Comparison of ENCODE assay signal across 19 cellular contexts in genomic region chr11:75317446-75318122, GRCh38. TPM values are rescaled to one million over a fixed set of nuclear protein-coding genes. Genes with fewer than 3 reads are reported as not detected.
DNase-seq lines count a peak whose midpoint lies in the region; ATAC-seq, FAIRE-seq and TF ChIP-seq lines count a peak whose summit lies in the region.
"Had no signal": no experiment of that assay in that cellular context is flagged by ENCODE, and none has a peak within 500 bp of the region (broad histone marks: within the 10 kb centered on the region; RNA-seq: fewer than 3 reads in every experiment).

No MANE protein-coding gene starts in this region.

- in situ Hi-C loops in K562 (cut with MboI), result no loop called here

- no peaks in the 10 kb centered on the region for H3K79me2 ChIP-seq in GM23338 (replicated peaks; ENCODE audit: insufficient read depth)
- peaks cover 22% of the 10 kb centered on the region; the same call in 2 of the 3 replicates for H3K79me2 ChIP-seq in K562 (ENCODE audit: control insufficient read depth, insufficient read depth, low read length)
- no peaks in the 10 kb centered on the region for H3K79me2 ChIP-seq in osteoblast (ENCODE audit: insufficient read depth, low read length)

- H4K20me1 ChIP-seq in GM23338 (replicated peaks; ENCODE audit: insufficient read depth) (no peaks in the 10 kb centered on the region), K562 (replicated peaks; ENCODE audit: control insufficient read depth, insufficient read depth, low read length) (peaks cover 14% of the 10 kb centered on the region), osteoblast (ENCODE audit: insufficient read depth, low read length) (no peaks in the 10 kb centered on the region)

- H3K9me3 Mint-ChIP-seq in GM23338 (peaks cover 3% of the 10 kb centered on the region), immature natural killer cell (no peaks in the 10 kb centered on the region)
- H3K9me3 Mint-ChIP-seq in activated T-cell treated with anti-CD3 and anti-CD28 coated beads, Interleukin-2, amount 50 U/mL, for 24 hours, result no peaks in the 10 kb centered on the region
- H3K9me3 Mint-ChIP-seq: activated CD8-positive, alpha-beta T cell treated with anti-CD3 and anti-CD28 coated beads for 36 hours; dendritic cell treated with granulocyte-macrophage colony-stimulating factor and Interleukin-4, amounts not matched to agents 40 ng/mL and 50 ng/mL, for 4 days had no signal

- H3K9me3 ChIP-seq in K562 (replicated peaks; ENCODE audit: control insufficient read depth, insufficient read depth, low read depth, low read length), result no peaks in the 10 kb centered on the region
- H3K9me3 ChIP-seq in osteoblast (ENCODE audit: low read depth, low read length), result no peaks in the 10 kb centered on the region
- H3K9me3 ChIP-seq: heart left ventricle had no signal

- peaks cover 13% of the 10 kb centered on the region for H3K27me3 Mint-ChIP-seq in GM23338 (ENCODE audit: insufficient read depth, low read depth, poor library complexity)
- H3K27me3 Mint-ChIP-seq in immature natural killer cell (ENCODE audit: low read depth in 3 of 3), result no peaks in the 10 kb centered on the region
- no peaks in the 10 kb centered on the region for H3K27me3 Mint-ChIP-seq in activated T-cell treated with anti-CD3 and anti-CD28 coated beads, Interleukin-2, amount 50 U/mL, for 24 hours
- H3K27me3 Mint-ChIP-seq: activated CD8-positive, alpha-beta T cell treated with anti-CD3 and anti-CD28 coated beads for 36 hours; dendritic cell treated with granulocyte-macrophage colony-stimulating factor and Interleukin-4, amounts not matched to agents 40 ng/mL and 50 ng/mL, for 4 days had no signal

- DNase-seq in GM23338 (ENCODE audit: low spot score), result no peak
- DNase-seq in K562 (ENCODE audit: extremely low read depth in 1 of 4, low spot score in 3 of 4), result no peak
- DNase-seq in immature natural killer cell, result no peak
- DNase-seq in osteoblast (ENCODE audit: insufficient read length, low spot score, missing footprints), result peak; percentile 52
- DNase-seq in activated CD8-positive, alpha-beta memory T cell treated with anti-CD3 and anti-CD28 coated beads, Interleukin-2, amount 50 U/mL, for 48 hours, result no peak
- DNase-seq in stimulated activated CD4-positive, alpha-beta T cell treated with anti-CD3 and anti-CD28 coated beads, Interleukin-12 subunit alpha, Interleukin-12 subunit beta, amount 100 ng/mL, for 4 hours, result no peak
- DNase-seq in activated T-cell treated with anti-CD3 and anti-CD28 coated beads, Interleukin-2, amount 50 U/mL, for 24 hours, result no peak
- DNase-seq: activated CD4-positive, CD25-positive, alpha-beta regulatory T cell treated with anti-CD3 and anti-CD28 coated beads, Interleukin-2, amount 50 U/mL, for 72 hours; activated CD8-positive, alpha-beta T cell treated with anti-CD3 and anti-CD28 coated beads for 36 hours; NCI-H146; NCI-H2171 treated with DMSO at 0.1 percent for 48 hours; NCI-H526 treated with DMSO at 0.1 percent for 48 hours; retina; T1000 had no signal

- H3K27ac Mint-ChIP-seq in GM23338 (peak overlapping the region; percentile 19; the same call in 1 of the 2 replicates), immature natural killer cell (peak overlapping the region; percentile 17 to 86 (median 68))
- no peak overlapping the region for H3K27ac Mint-ChIP-seq in activated T-cell treated with anti-CD3 and anti-CD28 coated beads, Interleukin-2, amount 50 U/mL, for 24 hours
- H3K27ac Mint-ChIP-seq: activated CD8-positive, alpha-beta T cell treated with anti-CD3 and anti-CD28 coated beads for 36 hours had no signal

- H3K36me3 ChIP-seq in GM23338 (ENCODE audit: insufficient read depth) (no peaks in the 10 kb centered on the region), K562 (ENCODE audit: control insufficient read depth, insufficient read depth, low read length) (peaks cover 7% of the 10 kb centered on the region; the same call in 1 of the 3 replicates), osteoblast (ENCODE audit: insufficient read depth, low read length) (no peaks in the 10 kb centered on the region)

- CTCF ChIA-PET in K562 (lab: Yijun Ruan, JAX; ENCODE audit: low intra/inter-chr PET ratio), result no interaction called here

- H3K4me1 ChIP-seq in GM23338 (ENCODE audit: insufficient read depth), result 0 out of 2 replicates have a peak, but pooled peaks cover 3% of the 10 kb centered on the region
- peaks cover 20 to 34% of the 10 kb centered on the region in 2 experiments for H3K4me1 ChIP-seq in K562 (replicated peaks in 1 of 2; ENCODE audit: control insufficient read depth in 2 of 2, insufficient read depth in 2 of 2, low read length in 2 of 2)
- H3K4me1 ChIP-seq in osteoblast (ENCODE audit: insufficient read depth, low read length), result peaks cover 9% of the 10 kb centered on the region

- TF ChIP-seq RAD21 in K562 (CRISPR knock-in tag; conservative IDR thresholded peaks at IDR 0.05 in 1 of 2, IDR thresholded peaks at IDR 0.05 in 1 of 2), result no peak

- H3K4me2 ChIP-seq in GM23338 (no peak overlapping the region), K562 (ENCODE audit: insufficient read depth, low read length) (no peak overlapping the region), osteoblast (ENCODE audit: insufficient read depth, low read length) (no peak overlapping the region)

- POLR2A ChIA-PET in K562 (lab: Yijun Ruan, JAX), result interaction anchor here (0.9 to 1.7 kb wide), 3 partner anchors 11 to 21 kb away, joined by 3 to 5 read pairs (median 3); no protein-coding TSS in a partner anchor

- no peak overlapping the region for H3K4me3 Mint-ChIP-seq in GM23338
- H3K4me3 Mint-ChIP-seq in immature natural killer cell, result peak overlapping the region; percentile 1 to 42 (median 8)
- H3K4me3 Mint-ChIP-seq in activated T-cell treated with anti-CD3 and anti-CD28 coated beads, Interleukin-2, amount 50 U/mL, for 24 hours, result no peak overlapping the region
- H3K4me3 Mint-ChIP-seq: activated CD8-positive, alpha-beta T cell treated with anti-CD3 and anti-CD28 coated beads for 36 hours; dendritic cell treated with granulocyte-macrophage colony-stimulating factor and Interleukin-4, amounts not matched to agents 40 ng/mL and 50 ng/mL, for 4 days had no signal

- no peak for TF ChIP-seq EP300 in K562 (IDR thresholded peaks at IDR 0.05; ENCODE audit: low read length)

- H3F3A ChIP-seq in GM23338 (replicated peaks; ENCODE audit: low read depth), result no peaks in the 10 kb centered on the region

- H2AFZ ChIP-seq in GM23338 (no peak overlapping the region), K562 (ENCODE audit: low read depth, low read length) (no peak overlapping the region), osteoblast (ENCODE audit: low read length) (no peak overlapping the region)

- no peaks in the 10 kb centered on the region for H3K9me1 ChIP-seq in K562 (ENCODE audit: control insufficient read depth, insufficient read depth, low read length)

- no peak for FAIRE-seq in K562 (lab: Jason Lieb, UNC)
- FAIRE-seq: endothelial cell of umbilical vein, GM18507, urothelium cell line had no signal

- BruUV-seq in K562 (replicated peaks; lab: Mats Ljungman, UMichigan), result no TSS peak

- H3K4me1 Mint-ChIP-seq in GM23338, result peaks cover 57% of the 10 kb centered on the region
- H3K4me1 Mint-ChIP-seq in immature natural killer cell, result peaks cover 80 to 85% of the 10 kb centered on the region in 2 donors
- H3K4me1 Mint-ChIP-seq in activated T-cell treated with anti-CD3 and anti-CD28 coated beads, Interleukin-2, amount 50 U/mL, for 24 hours (ENCODE audit: low read depth), result peaks cover 3% of the 10 kb centered on the region

- ATAC-seq in GM23338 (no peak; the same call in 2 of the 3 replicates), K562 (no peak)
- ATAC-seq: activated CD8-positive, alpha-beta T cell treated with anti-CD3 and anti-CD28 coated beads for 36 hours; heart left ventricle had no signal

- intact Hi-C loops in K562 (cut with micrococcal nuclease), result no loop called here

- 66% methylated on average over 11 of the region's 12 CpGs for whole genome bisulfite sequencing in K562 (ENCODE audit: insufficient coverage, low coverage, missing lambda C conversion rate)

- no peak for TF ChIP-seq POLR2A in K562 (conservative IDR thresholded peaks at IDR 0.05)

- H3K27me3 ChIP-seq in GM23338 (ENCODE audit: insufficient read depth), result no peaks in the 10 kb centered on the region
- H3K27me3 ChIP-seq in K562 (ENCODE audit: control insufficient read depth in 2 of 2, insufficient read depth in 2 of 2, low read length in 2 of 2), result no peaks in the 10 kb centered on the region
- H3K27me3 ChIP-seq in osteoblast (ENCODE audit: insufficient read depth, low read length), result no peaks in the 10 kb centered on the region
- H3K27me3 ChIP-seq: heart left ventricle had no signal

- TF ChIP-seq CTCF in GM23338 (conservative IDR thresholded peaks at IDR 0.05; ENCODE audit: low read depth in 2 of 2) (no peak), K562 (IDR thresholded peaks at IDR 0.05 in 2 of 3, conservative IDR thresholded peaks at IDR 0.05 in 1 of 3; ENCODE audit: insufficient read depth in 2 of 3, low read depth in 1 of 3, low read length in 3 of 3) (no peak), osteoblast (IDR thresholded peaks at IDR 0.05; ENCODE audit: extremely low read depth, low read depth, low read length) (no peak)

- H3K9ac ChIP-seq in K562 (ENCODE audit: insufficient read depth in 1 of 2, low read depth in 2 of 2, low read length in 2 of 2), result peak overlapping the region in 1 of 2 experiments; percentile 65; a peak in 2 of 4 replicates

- H3K36me3 Mint-ChIP-seq in GM23338 (ENCODE audit: low read depth), result peaks cover 16% of the 10 kb centered on the region
- H3K36me3 Mint-ChIP-seq in immature natural killer cell, result peaks cover under 1 to 5% (median 4%) of the 10 kb centered on the region in 3 donors
- no peaks in the 10 kb centered on the region for H3K36me3 Mint-ChIP-seq in activated T-cell treated with anti-CD3 and anti-CD28 coated beads, Interleukin-2, amount 50 U/mL, for 24 hours (ENCODE audit: low read depth)

- H3K27ac ChIP-seq in GM23338 (ENCODE audit: low read depth) (no peak overlapping the region), K562 (ENCODE audit: extremely low read depth, low read depth, low read length) (no peak overlapping the region), osteoblast (ENCODE audit: low read depth, low read length) (no peak overlapping the region)

- no peaks in the 10 kb centered on the region for H3K9me2 ChIP-seq in GM23338 (ENCODE audit: insufficient read depth)

- H3K4me3 ChIP-seq in GM23338, result no peak overlapping the region
- no peak overlapping the region for H3K4me3 ChIP-seq in K562
- no peak overlapping the region for H3K4me3 ChIP-seq in osteoblast (ENCODE audit: insufficient read depth, low read length)
- H3K4me3 ChIP-seq: heart left ventricle had no signal

RNA-seq across cellular contexts. Expression of gene ARRB1, which starts 33.9 kb away (rescaled TPM):
- total RNA-seq in GM23338 (2014; rRNA removed; shearing (Covaris generic)), result 11.1 and 17.0 TPM in 2 replicates
- polyA plus RNA-seq in GM23338 (2016; fragmentation: Nextera tagmentation; extraction: Ambion mirVana), result 5.8 and 6.3 TPM in 2 replicates
- total RNA-seq in K562 (2011; cell fraction: chromatin; rRNA removed; ENCODE audit: low replicate concordance), result 58.4 and 169 TPM in 2 replicates
- 93.3 and 107 TPM in 2 replicates for total RNA-seq in K562 (2011; cell fraction: nucleolus; rRNA removed)
- total RNA-seq in K562 (2011; cell fraction: nucleoplasm; rRNA removed), result 70.8 and 73.7 TPM in 2 replicates
- total RNA-seq in K562 (2014; rRNA removed), result 21.8 and 27.6 TPM in 2 replicates
- total RNA-seq in K562 (2014; rRNA removed; fragmentation: Illumina TruSeq; extraction: Trizol), result 22.9 and 28.5 TPM in 2 replicates
- 41.7 and 43.5 TPM in 2 replicates for total RNA-seq in K562 (2015; rRNA removed; fragmentation: Illumina TruSeq; extraction: Trizol)
- total RNA-seq in K562 (2021), result 43.6 and 45.4 TPM in 2 replicates
- polyA plus RNA-seq in K562 (2011; rRNA removed), result 26.2 and 30.8 TPM in 2 replicates
- 28.6 and 44.2 TPM in 2 replicates for polyA plus RNA-seq in K562 (2011; cell fraction: cytosol; rRNA removed)
- polyA plus RNA-seq in K562 (2011; cell fraction: nucleus; rRNA removed), result 30.8 and 44.9 TPM in 2 replicates
- 33.4 and 35.1 TPM in 2 replicates for polyA plus RNA-seq in K562 (2012)
- 35.6 and 38.4 TPM in 2 replicates for polyA plus RNA-seq in K562 (2014; fragmentation: Illumina TruSeq; extraction: Trizol)
- polyA plus RNA-seq in K562 (2014; fragmentation: Nextera tagmentation; extraction: Ambion mirVana), result 10 to 100 TPM in 1 of 2 experiments, 1 to 10 TPM in 1; 6.6 to 13.1 TPM
- polyA plus RNA-seq in K562 (2014; rRNA removed), result 24.2 and 30.6 TPM in 2 replicates
- 80.3 and 121 TPM in 2 replicates for polyA minus RNA-seq in K562 (2011; rRNA and poly(A)+ RNA removed)
- polyA minus RNA-seq in K562 (2011; cell fraction: cytosol; rRNA and poly(A)+ RNA removed), result 31.7 and 45.7 TPM in 2 replicates
- 63.5 and 65.3 TPM in 2 replicates for polyA minus RNA-seq in K562 (2011; cell fraction: nucleus; rRNA and poly(A)+ RNA removed)
- 10 to 100 TPM; 28.7 to 51.1 (median 41.5) TPM for polyA plus RNA-seq in immature natural killer cell
- total RNA-seq in osteoblast, result 14.5 and 19.4 TPM in 2 replicates

Comparison
In these comparisons a context has a peak if more than half of its experiments do, and no peak if none do; other contexts are left out.
1. H3K4me3 Mint-ChIP-seq: peak in immature natural killer cell (5 of 5); none in GM23338 (single experiment) and activated T-cell treated with anti-CD3 and anti-CD28 coated beads, Interleukin-2, amount 50 U/mL, for 24 hours (single experiment).